Comparison of ENCODE assay signal across 11 cellular contexts in genomic region chr15:79858469-79858868, GRCh38. TPM values are rescaled to one million over a fixed set of nuclear protein-coding genes. Genes with fewer than 3 reads are reported as not detected.
DNase-seq lines count a peak whose midpoint lies in the region; ATAC-seq and TF ChIP-seq lines count a peak whose summit lies in the region.
"Had no signal": no experiment of that assay in that cellular context is flagged by ENCODE, and none has a peak within 500 bp of the region (broad histone marks: within the 10 kb centered on the region; RNA-seq: fewer than 3 reads in every experiment).

No MANE protein-coding gene starts in this region.

- no peaks in the 10 kb centered on the region for H3K79me2 ChIP-seq in Loucy (ENCODE audit: insufficient read depth, low read length)
- H3K79me2 ChIP-seq in neural progenitor cell (ENCODE audit: low read depth) = peaks cover 13% of the 10 kb centered on the region

- no peak for ATAC-seq in GM18498 (IDR thresholded peaks at IDR 0.05; ENCODE audit: unreplicated experiment)

- H3K9ac ChIP-seq in Loucy (ENCODE audit: low read depth, low read length, poor library complexity, severe bottlenecking) = no peak overlapping the region
- H3K9ac ChIP-seq in neural progenitor cell = no peak overlapping the region

- peaks cover 3% of the 10 kb centered on the region for H3K4me1 Mint-ChIP-seq in neural progenitor cell

- no peaks in the 10 kb centered on the region for H3K9me3 ChIP-seq in Loucy (ENCODE audit: insufficient read depth, low read depth, low read length)
- H3K9me3 ChIP-seq in neural progenitor cell (ENCODE audit: low read depth) = no peaks in the 10 kb centered on the region
- H3K9me3 ChIP-seq in MG63 = no peaks in the 10 kb centered on the region

- H4K20me1 ChIP-seq in Loucy (ENCODE audit: insufficient read depth, low read length, poor library complexity, severe bottlenecking) (no peaks in the 10 kb centered on the region), neural progenitor cell (ENCODE audit: low read depth) (no peaks in the 10 kb centered on the region)

- H2AFZ ChIP-seq in Loucy (ENCODE audit: low read length) (no peak overlapping the region), neural progenitor cell (replicated peaks) (no peak overlapping the region)

- H3K4me1 ChIP-seq in Loucy (ENCODE audit: insufficient read depth, low read length, poor library complexity, severe bottlenecking) = peaks cover 11% of the 10 kb centered on the region
- no peaks in the 10 kb centered on the region for H3K4me1 ChIP-seq in neural progenitor cell

- no peak overlapping the region for H3K27ac ChIP-seq in neural progenitor cell

- H3K9me3 Mint-ChIP-seq in neural progenitor cell = no peaks in the 10 kb centered on the region

- no peaks in the 10 kb centered on the region for H3K27me3 Mint-ChIP-seq in neural progenitor cell (ENCODE audit: insufficient read depth, low read depth)

- no peak overlapping the region for H3K27ac Mint-ChIP-seq in neural progenitor cell

- H3K4me3 ChIP-seq in Loucy (ENCODE audit: low read length, poor library complexity, severe bottlenecking) = no peak overlapping the region
- H3K4me3 ChIP-seq in astrocyte of the spinal cord (ENCODE audit: low read depth, low read length) = no peak overlapping the region
- no peak overlapping the region for H3K4me3 ChIP-seq in neural progenitor cell
- no peak overlapping the region for H3K4me3 ChIP-seq in MG63

- H3K36me3 ChIP-seq in Loucy (ENCODE audit: insufficient read depth, low read length) (no peaks in the 10 kb centered on the region; the same call in 1 of the 2 replicates), neural progenitor cell (no peaks in the 10 kb centered on the region), MG63 (no peaks in the 10 kb centered on the region; the same call in 1 of the 2 replicates)

- H3K9me2 ChIP-seq in Loucy (replicated peaks; ENCODE audit: low read depth, low read length) = no peaks in the 10 kb centered on the region

- H3K27me3 ChIP-seq in Loucy (ENCODE audit: insufficient read depth, low read length, poor library complexity, severe bottlenecking) = no peaks in the 10 kb centered on the region
- H3K27me3 ChIP-seq in neural progenitor cell = no peaks in the 10 kb centered on the region
- H3K27me3 ChIP-seq in MG63 = no peaks in the 10 kb centered on the region

- H3K4me2 ChIP-seq in Loucy (ENCODE audit: low read depth, low read length, poor library complexity, severe bottlenecking) (no peak overlapping the region), neural progenitor cell (no peak overlapping the region)

- H3K36me3 Mint-ChIP-seq in neural progenitor cell = peaks cover 5% of the 10 kb centered on the region

- DNase-seq in NCI-H1092 treated with DMSO at 0.1 percent for 48 hours (lab: John Stamatoyannopoulos, UW) (peak; percentile 0), NCI-H1092 (lab: John Stamatoyannopoulos, UW) (no peak), astrocyte of the spinal cord (ENCODE audit: low read depth, low spot score) (no peak), neural progenitor cell (ENCODE audit: low spot score) (no peak), NCI-H2081 treated with DMSO at 0.1 percent for 48 hours (lab: John Stamatoyannopoulos, UW) (no peak), MG63 (no peak)
- DNase-seq: amygdala, GF-D8, NCI-H69 had no signal

- TF ChIP-seq CTCF in Loucy (conservative IDR thresholded peaks at IDR 0.05; ENCODE audit: low read length) = peak; percentile 55
- TF ChIP-seq CTCF in astrocyte of the spinal cord (IDR thresholded peaks at IDR 0.05; ENCODE audit: low read depth, low read length) = peak; percentile 4
- peak; percentile 30 for TF ChIP-seq CTCF in neural progenitor cell (IDR thresholded peaks at IDR 0.05)

- H3F3A ChIP-seq in Loucy (ENCODE audit: low read depth) = no peaks in the 10 kb centered on the region
- peaks cover 6% of the 10 kb centered on the region for H3F3A ChIP-seq in neural progenitor cell (ENCODE audit: low read depth)

- H3K4me3 Mint-ChIP-seq in neural progenitor cell = no peak overlapping the region

- in situ Hi-C loops in astrocyte of the spinal cord (cut with HindIII; ENCODE audit: low sequenced_read_pairs) = no loop called here

RNA-seq across cellular contexts. Expression of gene MTHFS, which starts 38.3 kb away (rescaled TPM):
- total RNA-seq in neural progenitor cell (ENCODE audit: low replicate concordance) = 26.7 and 28.9 TPM in 2 replicates
- 72.8 and 225 TPM in 2 replicates for total RNA-seq in MG63 (2014; rRNA removed; shearing (Covaris generic); ENCODE audit: low replicate concordance)

Comparison
In these comparisons a context has a peak if more than half of its experiments do, and no peak if none do; other contexts are left out.
1. CTCF ChIP-seq: peak in every context shown above with its lines; median percentile 55 in Loucy; 30 in neural progenitor cell; 4 in astrocyte of the spinal cord.